In genomic region chr10:73965267-73965889, GRCh38 we compare ENCODE assay signal across 8 cellular contexts. TPM values are rescaled to one million over a fixed set of nuclear protein-coding genes. Genes with fewer than 3 reads are reported as not detected.
DNase-seq lines count a peak whose midpoint lies in the region; ATAC-seq, FAIRE-seq and TF ChIP-seq lines count a peak whose summit lies in the region.
"Not testable (repeated sequence)": the region's sequence is repeated elsewhere in the genome, so short reads cannot be mapped to it uniquely, and the experiment has no call there.

No MANE protein-coding gene starts in this region.

- H3K9me2 ChIP-seq in GM23338 (ENCODE audit: insufficient read depth), result not testable (repeated sequence)

- peak overlapping the region; percentile 100 for H3K27ac Mint-ChIP-seq in GM23338
- peak overlapping the region in 3 of 5 experiments; percentile 94 to 97 (median 95) for H3K27ac Mint-ChIP-seq in brain

- H3K9me3 Mint-ChIP-seq in GM23338, brain: not testable (repeated sequence)

- H3K4me3 ChIP-seq in GM23338 (0 out of 2 replicates have a peak overlapping the region, but pooled peaks have one; percentile 2), epithelial cell of proximal tubule (ENCODE audit: low read depth, low read length) (peak overlapping the region; percentile 10), iPS-20b (ENCODE audit: low read length) (peak overlapping the region; percentile 54; the same call in 1 of the 2 replicates), muscle layer of colon (ENCODE audit: low read depth in 1 of 2, low read length in 2 of 2) (peak overlapping the region in 1 of 2 donors; percentile 28), skeletal muscle cell (ENCODE audit: low read depth, low read length) (peak overlapping the region; percentile 3)
- not testable (repeated sequence) for H3K4me3 ChIP-seq in Peyer's patch

- peak overlapping the region; percentile 22; the same call in 1 of the 2 replicates for H3K4me2 ChIP-seq in GM23338

- H3K9ac ChIP-seq in iPS-20b (ENCODE audit: low read depth, low read length) (peak overlapping the region; percentile 92), muscle layer of colon (ENCODE audit: low read length) (peak overlapping the region; percentile 41)

- not testable (repeated sequence) for TF ChIP-seq CTCF in GM23338 (conservative IDR thresholded peaks at IDR 0.05; ENCODE audit: low read depth in 2 of 2); Peyer's patch (IDR thresholded peaks at IDR 0.05); brain (conservative IDR thresholded peaks at IDR 0.05); epithelial cell of proximal tubule (conservative IDR thresholded peaks at IDR 0.05; ENCODE audit: low read depth, low read length)

- H3K4me1 ChIP-seq in GM23338 (ENCODE audit: insufficient read depth) (peaks cover 30% of the 10 kb centered on the region), Peyer's patch (peaks cover 0 to 22% (median 5%) of the 10 kb centered on the region in 4 donors), iPS-20b (ENCODE audit: insufficient read depth, low read length) (peaks cover 36% of the 10 kb centered on the region), muscle layer of colon (ENCODE audit: insufficient read depth, low read length) (peaks cover 43% of the 10 kb centered on the region)

- H4K20me1 ChIP-seq in GM23338 (replicated peaks; ENCODE audit: insufficient read depth), result not testable (repeated sequence)

- FAIRE-seq in urothelium cell line (lab: Jason Lieb, UNC), result not testable (repeated sequence)

- TF ChIP-seq POLR2A in Peyer's patch (IDR thresholded peaks at IDR 0.05), result not testable (repeated sequence)

- H3K9me3 ChIP-seq in Peyer's patch; iPS-20b (ENCODE audit: insufficient read depth, low read depth, low read length); muscle layer of colon (ENCODE audit: low read length): not testable (repeated sequence)

- H3K4me1 Mint-ChIP-seq in GM23338 (peaks cover 54% of the 10 kb centered on the region), brain (peaks cover 34% of the 10 kb centered on the region)

- H2AFZ ChIP-seq in GM23338, result not testable (repeated sequence)

- not testable (repeated sequence) for ATAC-seq in GM23338

- not testable (repeated sequence) for H3K79me2 ChIP-seq in GM23338 (replicated peaks; ENCODE audit: insufficient read depth)

- H3K27ac ChIP-seq in GM23338 (ENCODE audit: low read depth) (peak overlapping the region; percentile 98), Peyer's patch (peak overlapping the region; percentile 63 to 93 (median 76)), iPS-20b (ENCODE audit: low read length) (peak overlapping the region; percentile 99), muscle layer of colon (ENCODE audit: low read depth, low read length) (peak overlapping the region; percentile 95)

- not testable (repeated sequence) for DNase-seq in GM23338 (ENCODE audit: low spot score); epithelial cell of proximal tubule (ENCODE audit: low read depth); skeletal muscle cell (ENCODE audit: low read depth)
- DNase-seq in Peyer's patch (peak in 1 of 3 donors; percentile 59), urothelium cell line (ENCODE audit: low spot score) (peak; percentile 31)

- peaks cover 10% of the 10 kb centered on the region for H3F3A ChIP-seq in GM23338 (replicated peaks; ENCODE audit: low read depth)

- not testable (repeated sequence) for H3K36me3 ChIP-seq in GM23338 (ENCODE audit: insufficient read depth); Peyer's patch; iPS-20b (ENCODE audit: insufficient read depth, low read depth, low read length); muscle layer of colon (ENCODE audit: insufficient read depth, low read length)

- not testable (repeated sequence) for H3K27me3 ChIP-seq in GM23338 (ENCODE audit: insufficient read depth); Peyer's patch; iPS-20b (ENCODE audit: insufficient read depth, low read length); muscle layer of colon (ENCODE audit: control insufficient read depth in 1 of 2, insufficient read depth in 2 of 2, low read length in 2 of 2)

- H3K4me3 Mint-ChIP-seq in GM23338 (peak overlapping the region; percentile 58), brain (peak overlapping the region in 2 of 5 experiments; percentile 54 to 76)

- H3K36me3 Mint-ChIP-seq in GM23338 (ENCODE audit: low read depth); brain: not testable (repeated sequence)

- H3K27me3 Mint-ChIP-seq in GM23338 (ENCODE audit: insufficient read depth, low read depth, poor library complexity), result peaks cover 18% of the 10 kb centered on the region
- H3K27me3 Mint-ChIP-seq in brain, result not testable (repeated sequence)

RNA-seq across cellular contexts. Expression of gene VCL, which starts 32.5 kb away (rescaled TPM):
- 234 and 254 TPM in 2 replicates for total RNA-seq in GM23338 (2014; rRNA removed; shearing (Covaris generic))
- polyA plus RNA-seq in GM23338 (2016; fragmentation: Nextera tagmentation; extraction: Ambion mirVana), result 58.0 and 60.7 TPM in 2 replicates
- total RNA-seq in Peyer's patch, result 100 to 1,000 TPM in 1 of 4 donors, 10 to 100 TPM in 3; 36.3 to 103 (median 61.4) TPM
- polyA plus RNA-seq in brain (ENCODE audit: insufficient read depth, low read depth, low replicate concordance), result 21.5 TPM
- total RNA-seq in epithelial cell of proximal tubule, result 165 and 228 TPM in 2 replicates

RNA-seq across cellular contexts. Expression of gene PLAU, which starts 54.4 kb away (rescaled TPM):
- 13.3 and 14.5 TPM in 2 replicates for total RNA-seq in GM23338 (2014; rRNA removed; shearing (Covaris generic))
- polyA plus RNA-seq in GM23338 (2016; fragmentation: Nextera tagmentation; extraction: Ambion mirVana), result 17.5 and 18.0 TPM in 2 replicates
- total RNA-seq in Peyer's patch, result 1 to 10 TPM in 3 of 4 donors, under 1 TPM in 1; 0.53 to 6.6 (median 2.7) TPM
- 1.8 TPM for polyA plus RNA-seq in brain (ENCODE audit: insufficient read depth, low read depth, low replicate concordance)
- total RNA-seq in epithelial cell of proximal tubule, result 406 and 970 TPM in 2 replicates

Comparison
In these comparisons a context has a peak if more than half of its experiments do, and no peak if none do; other contexts are left out.
1. RNA of gene PLAU, which starts 54.4 kb away (total RNA-seq): 406 to 970 TPM in epithelial cell of proximal tubule; 13.3 to 14.5 TPM in GM23338 and 0.53 to 6.6 TPM in Peyer's patch; every median in the first group is over 10 times any median in the second.
2. Peak in every context shown above with its lines, with median percentiles within 50 percentile points of each other: H3K27ac ChIP-seq.